ENCODE assay signal across 10 cellular contexts in genomic region chr6:106102967-106103727, GRCh38. TPM values are rescaled to one million over a fixed set of nuclear protein-coding genes. Genes with fewer than 3 reads are reported as not detected.
DNase-seq lines count a peak whose midpoint lies in the region; ATAC-seq and TF ChIP-seq lines count a peak whose summit lies in the region.
"Had no signal": no experiment of that assay in that cellular context is flagged by ENCODE, and none has a peak within 500 bp of the region (broad histone marks: within the 10 kb centered on the region; RNA-seq: fewer than 3 reads in every experiment).

No MANE protein-coding gene starts in this region.

- H3K9me3 ChIP-seq in stomach: no peaks in the 10 kb centered on the region
- H3K9me3 ChIP-seq in sigmoid colon: no peaks in the 10 kb centered on the region

- no peak for TF ChIP-seq EP300 in stomach (IDR thresholded peaks at IDR 0.05)
- TF ChIP-seq EP300 in sigmoid colon (IDR thresholded peaks at IDR 0.05): no peak

- H3K4me3 ChIP-seq in fibroblast of villous mesenchyme (ENCODE audit: low read depth, low read length) (peak overlapping the region; percentile 13), stomach (peak overlapping the region; percentile 28 to 41 (median 34)), sigmoid colon (no peak overlapping the region)
- H3K4me3 ChIP-seq: lung had no signal

- H3K4me1 ChIP-seq in stomach: peaks cover 0 to 33% (median 20%) of the 10 kb centered on the region in 4 donors
- no peaks in the 10 kb centered on the region for H3K4me1 ChIP-seq in sigmoid colon

- no peak for TF ChIP-seq POLR2A in stomach (IDR thresholded peaks at IDR 0.05)
- no peak for TF ChIP-seq POLR2A in sigmoid colon (IDR thresholded peaks at IDR 0.05)

- POLR2A ChIA-PET in activated CD4-positive, alpha-beta memory T cell treated with anti-CD3 and anti-CD28 coated beads for 36 hours (lab: Charles Lee): interaction anchor here (0.6 to 8.7 kb wide), 16 partner anchors 10 to 421 kb away, joined by 3 to 236 read pairs (median 6); partner anchors contain the start of gene PRDM1

- no peaks in the 10 kb centered on the region for H3K9me3 Mint-ChIP-seq in activated T-cell treated with anti-CD3 and anti-CD28 coated beads, Interleukin-2, amount 50 U/mL, for 72 hours
- no peaks in the 10 kb centered on the region for H3K9me3 Mint-ChIP-seq in activated CD4-positive, alpha-beta memory T cell treated with anti-CD3 and anti-CD28 coated beads for 36 hours

- peaks cover 0 to 45% (median 32%) of the 10 kb centered on the region in 4 donors for H3K36me3 ChIP-seq in stomach
- H3K36me3 ChIP-seq in sigmoid colon: no peaks in the 10 kb centered on the region

- peak overlapping the region; percentile 89 to 100 for H3K4me3 Mint-ChIP-seq in activated T-cell treated with anti-CD3 and anti-CD28 coated beads, Interleukin-2, amount 50 U/mL, for 72 hours
- peak overlapping the region; percentile 91 for H3K4me3 Mint-ChIP-seq in activated CD4-positive, alpha-beta memory T cell treated with anti-CD3 and anti-CD28 coated beads for 36 hours

- TF ChIP-seq CTCF in fibroblast of villous mesenchyme (IDR thresholded peaks at IDR 0.05; ENCODE audit: insufficient read depth, low read depth, low read length) (no peak), stomach (IDR thresholded peaks at IDR 0.05) (no peak), sigmoid colon (IDR thresholded peaks at IDR 0.05) (no peak)

- H3K27me3 ChIP-seq in stomach (peaks cover 0 to 29% (median 0%) of the 10 kb centered on the region in 3 donors), sigmoid colon (peaks cover 0 to 20% (median 0%) of the 10 kb centered on the region in 3 donors)

- CTCF ChIA-PET in activated CD4-positive, alpha-beta memory T cell treated with anti-CD3 and anti-CD28 coated beads for 36 hours (lab: Charles Lee): interaction anchor here (1.0 to 5.1 kb wide), 13 partner anchors 9 to 672 kb away, joined by 3 to 38 read pairs (median 4); partner anchors contain the start of genes ATG5 and PRDM1

- peaks cover 41 to 50% of the 10 kb centered on the region in 2 donors for H3K36me3 Mint-ChIP-seq in activated T-cell treated with anti-CD3 and anti-CD28 coated beads, Interleukin-2, amount 50 U/mL, for 72 hours (ENCODE audit: insufficient read depth in 2 of 2)
- peaks cover 87% of the 10 kb centered on the region for H3K36me3 Mint-ChIP-seq in activated CD4-positive, alpha-beta memory T cell treated with anti-CD3 and anti-CD28 coated beads for 36 hours

- peaks cover 11% of the 10 kb centered on the region for H3K27me3 Mint-ChIP-seq in activated T-cell treated with anti-CD3 and anti-CD28 coated beads, Interleukin-2, amount 50 U/mL, for 72 hours (ENCODE audit: low read depth)
- H3K27me3 Mint-ChIP-seq in activated CD4-positive, alpha-beta memory T cell treated with anti-CD3 and anti-CD28 coated beads for 36 hours: no peaks in the 10 kb centered on the region

- DNase-seq in activated T-cell treated with anti-CD3 and anti-CD28 coated beads, Interleukin-2, amount 50 U/mL, for 72 hours: no peak
- DNase-seq in activated T-cell treated with anti-CD3 and anti-CD28 coated beads for 4 hours: no peak
- DNase-seq in activated CD4-positive, alpha-beta memory T cell treated with anti-CD3 and anti-CD28 coated beads for 36 hours: no peak
- no peak for DNase-seq in fibroblast of villous mesenchyme (ENCODE audit: low read depth)
- no peak for DNase-seq in stomach
- DNase-seq in OCI-M2 (lab: John Stamatoyannopoulos, UW; ENCODE audit: unreplicated experiment): no peak
- DNase-seq in sigmoid colon: no peak
- DNase-seq in amniotic stem cell (lab: John Stamatoyannopoulos, UW): no peak
- DNase-seq: NCI-H1048 had no signal

- H3K27ac ChIP-seq in stomach (peak overlapping the region; percentile 35 to 93 (median 53)), sigmoid colon (no peak overlapping the region)

- peak overlapping the region; percentile 100 for H3K27ac Mint-ChIP-seq in activated T-cell treated with anti-CD3 and anti-CD28 coated beads, Interleukin-2, amount 50 U/mL, for 72 hours
- H3K27ac Mint-ChIP-seq in activated CD4-positive, alpha-beta memory T cell treated with anti-CD3 and anti-CD28 coated beads for 36 hours: peak overlapping the region; percentile 96

- ATAC-seq in activated T-cell treated with anti-CD3 and anti-CD28 coated beads, Interleukin-2, amount 50 U/mL, for 72 hours (replicated peaks in 1 of 2): no peak

- H3K4me1 Mint-ChIP-seq in activated T-cell treated with anti-CD3 and anti-CD28 coated beads, Interleukin-2, amount 50 U/mL, for 72 hours (ENCODE audit: low read depth): peaks cover 87% of the 10 kb centered on the region
- peaks cover 77% of the 10 kb centered on the region for H3K4me1 Mint-ChIP-seq in activated CD4-positive, alpha-beta memory T cell treated with anti-CD3 and anti-CD28 coated beads for 36 hours (ENCODE audit: low read depth)

- WGBS in stomach, 5 donors: 5 to 24% (median 18%) methylated on average over 11 of the region's 11 CpGs
- 18 to 58% methylated on average over 11 of the region's 11 CpGs for whole genome bisulfite sequencing in sigmoid colon, 2 donors

- intact Hi-C loops in activated CD4-positive, alpha-beta memory T cell treated with anti-CD3 and anti-CD28 coated beads for 36 hours (cut with micrococcal nuclease): loop anchor here (1.0 to 5.0 kb wide), 7 partner anchors 11 to 179 kb away; no protein-coding TSS in a partner anchor
- intact Hi-C loops in stomach (cut with DNase I; ENCODE audit: low total_unique reads): no loop called here
- intact Hi-C loops in sigmoid colon (cut with DNase I): no loop called here

RNA-seq across cellular contexts. Expression of gene PRDM1, which starts 17.0 kb away (rescaled TPM):
- 100 to 1,000 TPM in 1 of 2 donors, 10 to 100 TPM in 1; 25.2 to 107 TPM for total RNA-seq in activated T-cell treated with anti-CD3 and anti-CD28 coated beads, Interleukin-2, amount 50 U/mL, for 72 hours
- total RNA-seq in activated CD4-positive, alpha-beta memory T cell treated with anti-CD3 and anti-CD28 coated beads for 36 hours: 10 to 100 TPM; 70.9 to 78.9 TPM
- total RNA-seq in fibroblast of villous mesenchyme (29.6 and 39.7 TPM in 2 replicates), stomach (10 to 100 TPM in 2 of 5 donors, 1 to 10 TPM in 2, under 1 TPM in 1; under 0.01 to 22.7 (median 6.4) TPM), sigmoid colon (1 to 10 TPM in 3 of 4 donors, under 1 TPM in 1; 0.55 to 1.6 (median 1.2) TPM)
- polyA plus RNA-seq in stomach (1 to 10 TPM; 3.1 to 7.0 (median 3.6) TPM), sigmoid colon (10 to 100 TPM in 1 of 3 donors, 1 to 10 TPM in 2; 3.0 to 17.6 (median 7.2) TPM)

Comparison
In these comparisons a context has a peak if more than half of its experiments do, and no peak if none do; other contexts are left out.
1. H3K4me3 ChIP-seq: peak in fibroblast of villous mesenchyme (single experiment) and stomach (4 of 4); none in sigmoid colon (0 of 4).
2. H3K27ac ChIP-seq: peak in stomach (5 of 5); none in sigmoid colon (0 of 4).